18 cellular contexts compared by ENCODE assay signal in the genomic region with DNA sequence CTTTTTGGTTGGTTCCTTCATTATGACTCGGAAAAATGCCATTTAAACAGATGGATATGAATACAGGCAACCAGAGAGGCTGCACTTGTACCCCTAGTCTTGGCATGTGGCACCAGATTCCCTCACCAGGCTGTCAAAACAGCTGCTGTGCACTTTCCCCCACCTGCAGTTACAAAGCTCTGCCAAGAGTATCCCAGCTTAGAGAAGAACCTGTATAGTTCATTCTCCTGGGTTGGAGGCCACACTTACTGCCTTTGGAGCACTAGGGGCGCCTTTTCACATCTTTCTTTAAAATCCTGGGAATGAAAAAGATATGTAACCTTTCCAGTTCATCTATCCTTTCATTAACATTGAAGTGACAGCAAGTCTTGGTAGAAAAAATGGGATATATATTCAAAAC.
DNase-seq lines count a peak whose midpoint lies in the region; ATAC-seq and TF ChIP-seq lines count a peak whose summit lies in the region.
"Had no signal": no experiment of that assay in that cellular context is flagged by ENCODE, and none has a peak within 500 bp of the region (broad histone marks: within the 10 kb centered on the region; RNA-seq: fewer than 3 reads in every experiment).

No MANE protein-coding gene starts in this region.

- POLR2A ChIA-PET in WTC11 (lab: Charles Lee): no interaction called here

- H3K4ac ChIP-seq in mesendoderm (ENCODE audit: low read depth, low read length): no peak overlapping the region

- no peaks in the 10 kb centered on the region for H4K20me1 ChIP-seq in GM23338 (replicated peaks; ENCODE audit: insufficient read depth)
- H4K20me1 ChIP-seq: BLaER1 had no signal

- H3K79me2 ChIP-seq in GM23338 (replicated peaks; ENCODE audit: insufficient read depth): no peaks in the 10 kb centered on the region
- H3K79me2 ChIP-seq in mesendoderm (ENCODE audit: control insufficient read depth, insufficient read depth, low read length): no peaks in the 10 kb centered on the region

- H3K36me3 ChIP-seq in GM23338 (ENCODE audit: insufficient read depth) (no peaks in the 10 kb centered on the region), mesendoderm (ENCODE audit: control insufficient read depth, insufficient read depth, low read length) (no peaks in the 10 kb centered on the region), WERI-Rb-1 (no peaks in the 10 kb centered on the region)
- H3K36me3 ChIP-seq: BLaER1, Peyer's patch, SJSA1 had no signal

- H3K27ac ChIP-seq in GM23338 (ENCODE audit: low read depth) (no peak overlapping the region), mesendoderm (ENCODE audit: low read depth, low read length) (no peak overlapping the region), WERI-Rb-1 (no peak overlapping the region)
- H3K27ac ChIP-seq: BLaER1, Peyer's patch, SJSA1 had no signal

- H3K36me3 Mint-ChIP-seq in GM23338 (ENCODE audit: low read depth) (no peaks in the 10 kb centered on the region), WTC11 (peaks cover 35% of the 10 kb centered on the region)
- H3K36me3 Mint-ChIP-seq: CD4-positive, alpha-beta memory T cell had no signal

- ATAC-seq in GM23338 (peak; percentile 59), WTC11 (peak; percentile 63)

- TF ChIP-seq CTCF in GM23338 (conservative IDR thresholded peaks at IDR 0.05; ENCODE audit: low read depth in 2 of 2) (peak; percentile 37 to 55; a peak in 3 of 4 replicates), WTC11 (IDR thresholded peaks at IDR 0.05) (no peak), WERI-Rb-1 (IDR thresholded peaks at IDR 0.05; ENCODE audit: low read depth, low read length) (no peak)

- H3K9me3 Mint-ChIP-seq in GM23338 (no peaks in the 10 kb centered on the region; the same call in 2 of the 3 replicates), WTC11 (peaks cover 63% of the 10 kb centered on the region)

- H3K9me3 ChIP-seq in WERI-Rb-1 (ENCODE audit: severe bottlenecking): no peaks in the 10 kb centered on the region
- H3K9me3 ChIP-seq: BLaER1, Peyer's patch had no signal

- H2AFZ ChIP-seq in GM23338: no peak overlapping the region

- H2AK5ac ChIP-seq in mesendoderm (ENCODE audit: low read length): no peak overlapping the region

- H4K8ac ChIP-seq in mesendoderm (ENCODE audit: low read depth, low read length): no peak overlapping the region

- DNase-seq in Ammon's horn (ENCODE audit: low spot score) (peak; percentile 16), GM23338 (ENCODE audit: low spot score) (peak; percentile 48), WTC11 (ENCODE audit: low spot score) (no peak), mesendoderm (peak; percentile 31), WERI-Rb-1 (no peak), SKM-1 (lab: John Stamatoyannopoulos, UW; ENCODE audit: unreplicated experiment) (no peak), AG08396 (ENCODE audit: low spot score) (no peak)
- DNase-seq: CD4-positive, alpha-beta memory T cell; Kasumi-1; NCI-H1417; NCI-H187 treated with DMSO at 0.1 percent for 48 hours; NCI-H2107; NCI-H510A; NCI-H774; Peyer's patch; T-helper 9 cell had no signal

- WGBS in mesendoderm (ENCODE audit: extremely low coverage, insufficient coverage, low lambda C conversion rate): no CpG with 5 or more reads among the region's 2 CpGs

- H4K5ac ChIP-seq in mesendoderm (ENCODE audit: low read length): no peak overlapping the region

- H3K4me3 Mint-ChIP-seq in GM23338 (no peak overlapping the region), WTC11 (no peak overlapping the region)
- H3K4me3 Mint-ChIP-seq: CD4-positive, alpha-beta memory T cell had no signal

- H3K9ac ChIP-seq in mesendoderm (ENCODE audit: low read length): no peak overlapping the region
- H3K9ac ChIP-seq: BLaER1 had no signal

- no peak overlapping the region for H3K27ac Mint-ChIP-seq in GM23338
- H3K27ac Mint-ChIP-seq in WTC11: no peak overlapping the region
- H3K27ac Mint-ChIP-seq: CD4-positive, alpha-beta memory T cell had no signal

- H3K23ac ChIP-seq in mesendoderm (ENCODE audit: low read length): no peak overlapping the region

- no peak overlapping the region for H3K18ac ChIP-seq in mesendoderm (ENCODE audit: low read length)

- H2BK15ac ChIP-seq in mesendoderm (replicated peaks; ENCODE audit: low read depth): no peak overlapping the region

- H3K4me3 ChIP-seq in GM23338: no peak overlapping the region
- no peak overlapping the region for H3K4me3 ChIP-seq in mesendoderm (ENCODE audit: low read length)
- no peak overlapping the region for H3K4me3 ChIP-seq in WERI-Rb-1 (ENCODE audit: low read depth, low read length)
- H3K4me3 ChIP-seq: BLaER1, Peyer's patch, SJSA1 had no signal

- CTCF ChIA-PET in WTC11 (lab: Charles Lee): interaction anchor here (0.7 kb wide), 1 partner anchor 12 kb away, joined by 3 read pairs; no protein-coding TSS in a partner anchor

- H2BK120ac ChIP-seq in mesendoderm (ENCODE audit: low read depth, low read length): no peak overlapping the region

- H3K79me1 ChIP-seq in mesendoderm (ENCODE audit: low read length): no peaks in the 10 kb centered on the region

- H3K56ac ChIP-seq in mesendoderm (ENCODE audit: low read length): no peak overlapping the region

- H3K27me3 Mint-ChIP-seq in GM23338 (ENCODE audit: insufficient read depth, low read depth, poor library complexity): no peaks in the 10 kb centered on the region
- H3K27me3 Mint-ChIP-seq in WTC11 (ENCODE audit: low read depth): no peaks in the 10 kb centered on the region
- H3K27me3 Mint-ChIP-seq: CD4-positive, alpha-beta memory T cell had no signal

- H2BK5ac ChIP-seq in mesendoderm (ENCODE audit: low read length): no peak overlapping the region

- H3K4me1 Mint-ChIP-seq in GM23338: peaks cover 8% of the 10 kb centered on the region; the same call in 2 of the 3 replicates
- peaks cover 7% of the 10 kb centered on the region for H3K4me1 Mint-ChIP-seq in WTC11
- H3K4me1 Mint-ChIP-seq: CD4-positive, alpha-beta memory T cell had no signal

- H3K4me1 ChIP-seq in GM23338 (ENCODE audit: insufficient read depth) (no peaks in the 10 kb centered on the region), mesendoderm (ENCODE audit: control insufficient read depth, low read depth, low read length) (no peaks in the 10 kb centered on the region)
- H3K4me1 ChIP-seq: BLaER1, Peyer's patch, SJSA1 had no signal

- H3K27me3 ChIP-seq in GM23338 (ENCODE audit: insufficient read depth) (no peaks in the 10 kb centered on the region), mesendoderm (ENCODE audit: insufficient read depth, low read length, poor library complexity) (no peaks in the 10 kb centered on the region), WERI-Rb-1 (ENCODE audit: insufficient read depth, low read depth, severe bottlenecking) (no peaks in the 10 kb centered on the region)
- H3K27me3 ChIP-seq: BLaER1, Peyer's patch, SJSA1 had no signal

- H3K9me2 ChIP-seq in GM23338 (ENCODE audit: insufficient read depth): no peaks in the 10 kb centered on the region

- H3K4me2 ChIP-seq in GM23338 (no peak overlapping the region), mesendoderm (ENCODE audit: low read length) (no peak overlapping the region)
- H3K4me2 ChIP-seq: BLaER1 had no signal

- H3F3A ChIP-seq in GM23338 (replicated peaks; ENCODE audit: low read depth): no peaks in the 10 kb centered on the region

TF ChIP-seq in GM23338, 12 proteins besides CTCF, POLR2A, EP300 and RAD21 (continues in another document):
- TF ChIP-seq ZNF114 (CRISPR knock-in tag; IDR thresholded peaks at IDR 0.05) (no peak), EZH2 (IDR thresholded peaks at IDR 0.05; ENCODE audit: low read depth, unreplicated experiment) (no peak)
- TF ChIP-seq, protein P1, sequence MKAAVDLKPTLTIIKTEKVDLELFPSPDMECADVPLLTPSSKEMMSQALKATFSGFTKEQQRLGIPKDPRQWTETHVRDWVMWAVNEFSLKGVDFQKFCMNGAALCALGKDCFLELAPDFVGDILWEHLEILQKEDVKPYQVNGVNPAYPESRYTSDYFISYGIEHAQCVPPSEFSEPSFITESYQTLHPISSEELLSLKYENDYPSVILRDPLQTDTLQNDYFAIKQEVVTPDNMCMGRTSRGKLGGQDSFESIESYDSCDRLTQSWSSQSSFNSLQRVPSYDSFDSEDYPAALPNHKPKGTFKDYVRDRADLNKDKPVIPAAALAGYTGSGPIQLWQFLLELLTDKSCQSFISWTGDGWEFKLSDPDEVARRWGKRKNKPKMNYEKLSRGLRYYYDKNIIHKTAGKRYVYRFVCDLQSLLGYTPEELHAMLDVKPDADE (IDR thresholded peaks at IDR 0.05): no peak

TF ChIP-seq in WTC11, 78 proteins besides CTCF, POLR2A, EP300 and RAD21:
- TF ChIP-seq ATF1 (CRISPR knock-in tag; IDR thresholded peaks at IDR 0.05) (no peak), FOXJ3 (CRISPR knock-in tag; IDR thresholded peaks at IDR 0.05; ENCODE audit: borderline replicate concordance) (no peak), NR2C2 (CRISPR knock-in tag; IDR thresholded peaks at IDR 0.05) (no peak), EMX1 (CRISPR knock-in tag; IDR thresholded peaks at IDR 0.05) (no peak), RELA (CRISPR knock-in tag; IDR thresholded peaks at IDR 0.05; ENCODE audit: borderline replicate concordance) (no peak), FOXP1 (CRISPR knock-in tag; IDR thresholded peaks at IDR 0.05; ENCODE audit: borderline replicate concordance) (no peak), SMAD4 (CRISPR knock-in tag; IDR thresholded peaks at IDR 0.05) (no peak)
- TF ChIP-seq, protein P2, sequence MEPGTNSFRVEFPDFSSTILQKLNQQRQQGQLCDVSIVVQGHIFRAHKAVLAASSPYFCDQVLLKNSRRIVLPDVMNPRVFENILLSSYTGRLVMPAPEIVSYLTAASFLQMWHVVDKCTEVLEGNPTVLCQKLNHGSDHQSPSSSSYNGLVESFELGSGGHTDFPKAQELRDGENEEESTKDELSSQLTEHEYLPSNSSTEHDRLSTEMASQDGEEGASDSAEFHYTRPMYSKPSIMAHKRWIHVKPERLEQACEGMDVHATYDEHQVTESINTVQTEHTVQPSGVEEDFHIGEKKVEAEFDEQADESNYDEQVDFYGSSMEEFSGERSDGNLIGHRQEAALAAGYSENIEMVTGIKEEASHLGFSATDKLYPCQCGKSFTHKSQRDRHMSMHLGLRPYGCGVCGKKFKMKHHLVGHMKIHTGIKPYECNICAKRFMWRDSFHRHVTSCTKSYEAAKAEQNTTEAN (CRISPR knock-in tag; IDR thresholded peaks at IDR 0.05): no peak
TF ChIP-seq in WTC11: peak in this region for 0.

Comparison
In these comparisons a context has a peak if more than half of its experiments do, and no peak if none do; other contexts are left out.
1. DNase-seq: peak in Ammon's horn (single experiment), GM23338 (single experiment) and mesendoderm (single experiment); none in WTC11 (single experiment), WERI-Rb-1 (single experiment), SKM-1 (single experiment) and AG08396 (single experiment).
2. CTCF ChIP-seq: peak in GM23338 (2 of 2); none in WTC11 (single experiment) and WERI-Rb-1 (single experiment).